9 cellular contexts compared by ENCODE assay signal in the genomic region with DNA sequence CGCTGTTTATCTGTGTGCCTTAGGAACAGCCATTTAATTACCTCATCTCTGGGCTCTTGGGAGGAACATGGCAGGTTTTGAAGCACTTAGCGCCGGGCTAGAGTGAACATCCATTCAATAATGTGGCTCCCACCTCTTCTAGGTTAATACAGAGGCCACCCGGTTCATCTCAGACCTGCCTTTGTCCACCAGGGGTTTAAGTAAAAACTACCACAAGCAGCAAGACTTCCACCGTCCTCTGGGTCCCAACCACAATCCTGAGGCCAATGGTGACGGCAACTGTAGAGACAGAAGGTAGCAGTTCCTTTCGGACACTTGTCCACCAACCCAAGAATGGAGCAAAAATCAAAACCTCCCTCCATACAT. TPM values are rescaled to one million over a fixed set of nuclear protein-coding genes. Genes with fewer than 3 reads are reported as not detected.
DNase-seq lines count a peak whose midpoint lies in the region; ATAC-seq, FAIRE-seq and TF ChIP-seq lines count a peak whose summit lies in the region.
"Had no signal": no experiment of that assay in that cellular context is flagged by ENCODE, and none has a peak within 500 bp of the region (broad histone marks: within the 10 kb centered on the region; RNA-seq: fewer than 3 reads in every experiment).

No MANE protein-coding gene starts in this region.

- FAIRE-seq in astrocyte (lab: Jason Lieb, UNC) = no peak

- H3K4me3 ChIP-seq in astrocyte (ENCODE audit: insufficient read depth, low read depth, low read length) (peak overlapping the region; percentile 92), lower lobe of right lung (peak overlapping the region; percentile 99), upper lobe of right lung (peak overlapping the region; percentile 99)

- no peaks in the 10 kb centered on the region for H3K9me3 ChIP-seq in astrocyte (ENCODE audit: insufficient read depth, low read depth, low read length)
- no peaks in the 10 kb centered on the region for H3K9me3 ChIP-seq in lower lobe of right lung
- H3K9me3 ChIP-seq in upper lobe of right lung = no peaks in the 10 kb centered on the region

- peaks cover 33% of the 10 kb centered on the region for H4K20me1 ChIP-seq in astrocyte (ENCODE audit: insufficient read depth, low read length)

- peak overlapping the region; percentile 89 for H3K9ac ChIP-seq in astrocyte (ENCODE audit: low read length)

- H3K27me3 Mint-ChIP-seq in activated naive CD4-positive, alpha-beta T cell treated with anti-CD3 and anti-CD28 coated beads, Interleukin-2, amount 10 ng/mL, durations not matched to agents 7 days and 5 days = peaks cover 3% of the 10 kb centered on the region
- no peaks in the 10 kb centered on the region for H3K27me3 Mint-ChIP-seq in astrocyte (ENCODE audit: low read depth, unreplicated experiment)

- peak overlapping the region; percentile 100 for H3K4me3 Mint-ChIP-seq in activated naive CD4-positive, alpha-beta T cell treated with anti-CD3 and anti-CD28 coated beads, Interleukin-2, amount 10 ng/mL, durations not matched to agents 7 days and 5 days
- H3K4me3 Mint-ChIP-seq in astrocyte (ENCODE audit: unreplicated experiment) = peak overlapping the region; percentile 92

- H3K36me3 Mint-ChIP-seq in activated naive CD4-positive, alpha-beta T cell treated with anti-CD3 and anti-CD28 coated beads, Interleukin-2, amount 10 ng/mL, durations not matched to agents 7 days and 5 days = peaks cover 27% of the 10 kb centered on the region
- peaks cover 1% of the 10 kb centered on the region for H3K36me3 Mint-ChIP-seq in astrocyte (ENCODE audit: low read depth, unreplicated experiment)

- H3K27ac ChIP-seq in astrocyte (ENCODE audit: low read depth, low read length) (peak overlapping the region; percentile 73), lower lobe of right lung (peak overlapping the region; percentile 89), upper lobe of right lung (peak overlapping the region; percentile 87)

- H3K27me3 ChIP-seq in astrocyte (ENCODE audit: insufficient read depth, low read length) (no peaks in the 10 kb centered on the region), lower lobe of right lung (ENCODE audit: low read depth) (no peaks in the 10 kb centered on the region), upper lobe of right lung (no peaks in the 10 kb centered on the region)

- H3K36me3 ChIP-seq in astrocyte (ENCODE audit: insufficient read depth, low read length) (peaks cover 5% of the 10 kb centered on the region), lower lobe of right lung (peaks cover 20% of the 10 kb centered on the region), upper lobe of right lung (peaks cover 25% of the 10 kb centered on the region)

- ATAC-seq in lower lobe of right lung = no peak
- ATAC-seq in upper lobe of right lung = no peak
- ATAC-seq in GM21515 (IDR thresholded peaks at IDR 0.05; ENCODE audit: unreplicated experiment) = no peak

- H3K27ac Mint-ChIP-seq in activated naive CD4-positive, alpha-beta T cell treated with anti-CD3 and anti-CD28 coated beads, Interleukin-2, amount 10 ng/mL, durations not matched to agents 7 days and 5 days = peak overlapping the region; percentile 97
- H3K27ac Mint-ChIP-seq in astrocyte (ENCODE audit: unreplicated experiment) = peak overlapping the region; percentile 91

- H3K4me1 ChIP-seq in astrocyte (ENCODE audit: insufficient read depth, low read length) = peaks cover 13% of the 10 kb centered on the region
- peaks cover 19% of the 10 kb centered on the region for H3K4me1 ChIP-seq in lower lobe of right lung
- peaks cover 18% of the 10 kb centered on the region for H3K4me1 ChIP-seq in upper lobe of right lung

- CTCF ChIA-PET in activated naive CD4-positive, alpha-beta T cell treated with anti-CD3 and anti-CD28 coated beads, Interleukin-2, amount 10 ng/mL, durations not matched to agents 7 days and 5 days (lab: Charles Lee) = interaction anchor here (1.2 kb wide), 1 partner anchor 20 kb away, joined by 3 read pairs; no protein-coding TSS in a partner anchor

- peak overlapping the region; percentile 99 for H3K4me2 ChIP-seq in astrocyte (ENCODE audit: low read length)

- intact Hi-C loops in lower lobe of right lung (cut with DNase I) = no loop called here
- intact Hi-C loops in upper lobe of right lung (cut with DNase I) = no loop called here

- H3K79me2 ChIP-seq in astrocyte (ENCODE audit: insufficient read depth, low read length) = peaks cover 42% of the 10 kb centered on the region

- no peak for DNase-seq in activated naive CD4-positive, alpha-beta T cell treated with anti-CD3 and anti-CD28 coated beads, Interleukin-2, amount 10 ng/mL, durations not matched to agents 7 days and 5 days
- no peak for DNase-seq in activated naive CD4-positive, alpha-beta T cell treated with anti-CD3 and anti-CD28 coated beads, Interleukin-2, amount 50 U/mL, for 16 hours
- DNase-seq in astrocyte (ENCODE audit: low read depth) (no peak), lower lobe of right lung (no peak), upper lobe of right lung (no peak), NCI-H128 (lab: John Stamatoyannopoulos, UW; ENCODE audit: unreplicated experiment) (no peak)
- no peak for DNase-seq in effector CD4-positive, alpha-beta T cell

- TF ChIP-seq CTCF in astrocyte (IDR thresholded peaks at IDR 0.05; ENCODE audit: insufficient read depth, low read depth, low read length) (no peak), lower lobe of right lung (IDR thresholded peaks at IDR 0.05) (no peak), upper lobe of right lung (IDR thresholded peaks at IDR 0.05) (no peak)

- no peaks in the 10 kb centered on the region for H3K9me3 Mint-ChIP-seq in activated naive CD4-positive, alpha-beta T cell treated with anti-CD3 and anti-CD28 coated beads, Interleukin-2, amount 10 ng/mL, durations not matched to agents 7 days and 5 days
- no peaks in the 10 kb centered on the region for H3K9me3 Mint-ChIP-seq in astrocyte (ENCODE audit: unreplicated experiment)

- H2AFZ ChIP-seq in astrocyte (ENCODE audit: low read depth, low read length) = peak overlapping the region; percentile 86

- H3K4me1 Mint-ChIP-seq in activated naive CD4-positive, alpha-beta T cell treated with anti-CD3 and anti-CD28 coated beads, Interleukin-2, amount 10 ng/mL, durations not matched to agents 7 days and 5 days = peaks cover 53% of the 10 kb centered on the region
- H3K4me1 Mint-ChIP-seq in astrocyte (ENCODE audit: low read depth, unreplicated experiment) = peaks cover 1% of the 10 kb centered on the region

RNA-seq across cellular contexts. Expression of a gene that starts 0.9 kb away (rescaled TPM):
- total RNA-seq in astrocyte (327 and 331 TPM in 2 replicates), lower lobe of right lung (148 TPM), upper lobe of right lung (161 TPM)

RNA-seq across cellular contexts. Expression of a gene that starts 28.8 kb away (rescaled TPM):
- total RNA-seq in astrocyte (25.0 and 25.6 TPM in 2 replicates), lower lobe of right lung (57.2 TPM), upper lobe of right lung (62.5 TPM)

RNA-seq across cellular contexts. Expression of a gene that starts 55.7 kb away (rescaled TPM):
- total RNA-seq in astrocyte (2.2 and 2.3 TPM in 2 replicates), lower lobe of right lung (8.4 TPM), upper lobe of right lung (4.6 TPM)
- total RNA-seq: RPMI7951 had no signal
